Comparison of ENCODE assay signal across 1 cellular context in genomic region chr2:129968605-129969004, GRCh38. TPM values are rescaled to one million over a fixed set of nuclear protein-coding genes. Genes with fewer than 3 reads are reported as not detected.
"Had no signal": no experiment of that assay in that cellular context is flagged by ENCODE, and none has a peak within 500 bp of the region (broad histone marks: within the 10 kb centered on the region; RNA-seq: fewer than 3 reads in every experiment).

No MANE protein-coding gene starts in this region.

RNA-seq across cellular contexts. Expression of gene RAB6C, which starts 10.9 kb away (rescaled TPM):
- polyA plus RNA-seq: K562 had no signal
